ENCODE assay signal across 14 cellular contexts in the genomic region with DNA sequence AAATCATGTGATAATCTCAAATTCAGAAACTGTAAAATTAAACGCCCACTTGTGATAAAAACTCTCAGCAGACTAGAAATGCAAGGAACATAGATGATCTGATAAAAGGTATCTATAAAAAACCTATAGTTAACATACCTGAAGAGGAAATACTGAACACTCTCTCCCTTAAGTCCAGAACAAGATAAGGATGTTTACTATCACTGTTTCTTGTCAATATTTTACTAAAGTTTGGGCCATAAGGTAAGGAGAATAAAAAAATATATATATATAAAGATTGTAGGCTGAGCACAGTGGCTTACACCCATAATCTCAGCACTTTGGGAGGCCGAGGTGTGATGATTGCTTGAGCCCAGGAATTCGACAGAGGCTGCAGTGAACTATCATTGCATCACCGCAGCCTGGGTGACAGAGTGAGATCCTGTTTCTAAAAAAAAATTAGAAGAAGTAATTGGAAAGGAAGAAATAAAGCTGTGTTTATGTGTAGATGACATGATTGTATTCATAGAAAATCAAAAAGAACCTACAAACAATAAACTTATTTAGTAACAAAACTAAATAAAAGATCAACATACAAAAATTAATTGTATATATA.
"Had no signal": no experiment of that assay in that cellular context is flagged by ENCODE, and none has a peak within 500 bp of the region (broad histone marks: within the 10 kb centered on the region; RNA-seq: fewer than 3 reads in every experiment).

No MANE protein-coding gene starts in this region.

- H3K36me3 Mint-ChIP-seq: activated naive CD4-positive, alpha-beta T cell treated with anti-CD3 and anti-CD28 coated beads, Interleukin-2, amount 50 U/mL, for 24 hours; immature natural killer cell had no signal

- DNase-seq: activated CD4-positive, alpha-beta T cell treated with anti-CD3 and anti-CD28 coated beads, Interleukin-2, amount 50 U/mL, for 1 hour; immature natural killer cell; occipital lobe; sigmoid colon; stimulated activated CD4-positive, alpha-beta T cell treated with anti-CD3 and anti-CD28 coated beads, Interleukin-12 subunit alpha, Interleukin-12 subunit beta, amount 100 ng/mL, for 4 hours; stimulated activated CD4-positive, alpha-beta T cell treated with anti-CD3 and anti-CD28 coated beads, Interleukin-2, amount 100 ng/mL, for 48 hours; stimulated activated CD8-positive, alpha-beta memory T cell treated with anti-CD3 and anti-CD28 coated beads, Interleukin-4, amount 100 ng/mL, for 48 hours; stimulated activated naive CD8-positive, alpha-beta T cell treated with anti-CD3 and anti-CD28 coated beads, Interleukin-15, Interleukin-2, amounts not matched to agents 100 U/mL and 50 U/mL, for 24 hours; T-helper 2 cell; upper lobe of left lung had no signal

- ATAC-seq: natural killer cell treated with Interleukin-12 subunit alpha and Interleukin-12 subunit beta and Interleukin-15 and Interleukin-18, amount 100 ng/mL, for 72 hours; stimulated activated naive CD8-positive, alpha-beta T cell treated with anti-CD3 and anti-CD28 coated beads, Interleukin-15, Interleukin-2, amounts not matched to agents 100 U/mL and 50 U/mL, for 24 hours had no signal

- H3K4me3 Mint-ChIP-seq: activated naive CD4-positive, alpha-beta T cell treated with anti-CD3 and anti-CD28 coated beads, Interleukin-2, amount 50 U/mL, for 24 hours; central memory CD8-positive, alpha-beta T cell; immature natural killer cell; natural killer cell treated with Interleukin-12 subunit alpha and Interleukin-12 subunit beta and Interleukin-15 and Interleukin-18, amount 100 ng/mL, for 72 hours had no signal

- H3K27me3 Mint-ChIP-seq: activated naive CD4-positive, alpha-beta T cell treated with anti-CD3 and anti-CD28 coated beads, Interleukin-2, amount 50 U/mL, for 24 hours; central memory CD8-positive, alpha-beta T cell; natural killer cell treated with Interleukin-12 subunit alpha and Interleukin-12 subunit beta and Interleukin-15 and Interleukin-18, amount 100 ng/mL, for 72 hours had no signal

- H3K4me1 Mint-ChIP-seq: activated naive CD4-positive, alpha-beta T cell treated with anti-CD3 and anti-CD28 coated beads, Interleukin-2, amount 50 U/mL, for 24 hours; central memory CD8-positive, alpha-beta T cell; immature natural killer cell had no signal

- H3K4me3 ChIP-seq: dorsolateral prefrontal cortex, sigmoid colon, upper lobe of left lung had no signal

- H3K27ac Mint-ChIP-seq: activated naive CD4-positive, alpha-beta T cell treated with anti-CD3 and anti-CD28 coated beads, Interleukin-2, amount 50 U/mL, for 24 hours; natural killer cell treated with Interleukin-12 subunit alpha and Interleukin-12 subunit beta and Interleukin-15 and Interleukin-18, amount 100 ng/mL, for 72 hours had no signal

- H3K9me3 Mint-ChIP-seq: activated naive CD4-positive, alpha-beta T cell treated with anti-CD3 and anti-CD28 coated beads, Interleukin-2, amount 50 U/mL, for 24 hours; central memory CD8-positive, alpha-beta T cell; immature natural killer cell; natural killer cell treated with Interleukin-12 subunit alpha and Interleukin-12 subunit beta and Interleukin-15 and Interleukin-18, amount 100 ng/mL, for 72 hours had no signal
